9 cellular contexts compared by ENCODE assay signal in genomic region chr3:112499328-112499727, GRCh38. TPM values are rescaled to one million over a fixed set of nuclear protein-coding genes. Genes with fewer than 3 reads are reported as not detected.
DNase-seq lines count a peak whose midpoint lies in the region; ATAC-seq lines count a peak whose summit lies in the region.
"Had no signal": no experiment of that assay in that cellular context is flagged by ENCODE, and none has a peak within 500 bp of the region (broad histone marks: within the 10 kb centered on the region; RNA-seq: fewer than 3 reads in every experiment).

BTLA (minus strand) TSS chr3:112499472; CDS start chr3:112499358, 114 bp downstream.

- no peaks in the 10 kb centered on the region for H3K27me3 Mint-ChIP-seq in activated naive CD4-positive, alpha-beta T cell treated with anti-CD3 and anti-CD28 coated beads, Interleukin-2, amount 50 U/mL, for 24 hours

- peak within 1 kb of the TSS; percentile 95 for H3K27ac Mint-ChIP-seq in activated naive CD4-positive, alpha-beta T cell treated with anti-CD3 and anti-CD28 coated beads, Interleukin-2, amount 50 U/mL, for 24 hours

- H3K4me1 Mint-ChIP-seq in activated naive CD4-positive, alpha-beta T cell treated with anti-CD3 and anti-CD28 coated beads, Interleukin-2, amount 50 U/mL, for 24 hours: peaks cover 62% of the 10 kb centered on the region

- peaks cover 19% of the 10 kb centered on the region for H3K36me3 Mint-ChIP-seq in activated naive CD4-positive, alpha-beta T cell treated with anti-CD3 and anti-CD28 coated beads, Interleukin-2, amount 50 U/mL, for 24 hours

- H3K9me3 Mint-ChIP-seq in activated naive CD4-positive, alpha-beta T cell treated with anti-CD3 and anti-CD28 coated beads, Interleukin-2, amount 50 U/mL, for 24 hours: no peaks in the 10 kb centered on the region

- H3K4me3 ChIP-seq in GM08714 (ENCODE audit: low read length): peak within 1 kb of the TSS; percentile 89

- H3K4me3 Mint-ChIP-seq in activated naive CD4-positive, alpha-beta T cell treated with anti-CD3 and anti-CD28 coated beads, Interleukin-2, amount 50 U/mL, for 24 hours: peak within 1 kb of the TSS; percentile 95

- ATAC-seq in GM19351 (IDR thresholded peaks at IDR 0.05; ENCODE audit: unreplicated experiment) (peak; percentile 65), HG03139 (IDR thresholded peaks at IDR 0.05; ENCODE audit: unreplicated experiment) (peak; percentile 55)

- DNase-seq in AG08396 (ENCODE audit: low spot score) (no peak), occipital lobe (lab: John Stamatoyannopoulos, UW) (no peak), OCI-M1 (lab: John Stamatoyannopoulos, UW) (no peak), dedifferentiated amniotic fluid mesenchymal stem cell (ENCODE audit: extremely low spot score) (no peak)

RNA-seq across cellular contexts. Expression of gene BTLA, which starts in this region (rescaled TPM):
- total RNA-seq in occipital lobe: 0.16 TPM
- total RNA-seq: myocyte had no signal
